28 cellular contexts compared by ENCODE assay signal in the genomic region with DNA sequence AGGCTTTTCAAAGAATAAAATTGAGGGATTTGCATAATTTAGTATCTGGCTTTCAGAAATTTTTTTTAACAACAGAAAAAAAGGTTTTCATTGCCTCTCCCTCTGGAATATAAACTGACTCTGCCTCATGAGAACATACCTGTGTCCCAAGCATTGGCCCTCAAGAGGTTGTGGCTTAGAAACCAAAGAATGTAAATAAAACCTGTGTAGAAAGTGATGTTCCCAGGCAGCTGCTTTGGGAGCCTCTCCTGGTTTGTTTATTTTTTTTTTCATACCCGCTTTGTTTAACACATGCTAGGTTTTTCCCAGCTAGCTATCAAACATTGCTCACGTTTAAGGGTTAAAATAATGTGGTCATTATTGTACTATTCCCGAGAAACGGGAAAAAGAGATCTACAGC. TPM values are rescaled to one million over a fixed set of nuclear protein-coding genes. Genes with fewer than 3 reads are reported as not detected.
A peak's percentile ranks its signal among the peaks of the same experiment; 100 is the strongest.
DNase-seq lines count a peak whose midpoint lies in the region; ATAC-seq lines count a peak whose summit lies in the region.
"Had no signal": no experiment of that assay in that cellular context is flagged by ENCODE, and none has a peak within 500 bp of the region (broad histone marks: within the 10 kb centered on the region; RNA-seq: fewer than 3 reads in every experiment).

No MANE protein-coding gene starts in this region.

- H3K4me3 Mint-ChIP-seq in activated T-helper 17 cell treated with anti-CD3 and anti-CD28 coated beads, Interleukin-2, amount 50 U/mL, for 72 hours, result no peak overlapping the region
- H3K4me3 Mint-ChIP-seq: CD8-positive, alpha-beta memory T cell; immature natural killer cell; T-helper 2 cell treated with Interferon-gamma antibody and Interleukin-4, amounts not matched to agents 5 μg/mL and 100 μg/mL, for 36 hours had no signal

- no peak overlapping the region for H3K9ac ChIP-seq in endocrine pancreas (ENCODE audit: control insufficient read depth, insufficient read depth, low read length)

- no peaks in the 10 kb centered on the region for H3K27me3 Mint-ChIP-seq in activated T-helper 17 cell treated with anti-CD3 and anti-CD28 coated beads, Interleukin-2, amount 50 U/mL, for 72 hours
- H3K27me3 Mint-ChIP-seq: activated CD4-positive, alpha-beta memory T cell treated with anti-CD3 and anti-CD28 coated beads for 36 hours had no signal

- peak overlapping the region; percentile 62 for H3K4me3 ChIP-seq in endocrine pancreas (ENCODE audit: control insufficient read depth, insufficient read depth, low read length)
- H3K4me3 ChIP-seq: smooth muscle cell had no signal

- no peaks in the 10 kb centered on the region for H3K9me3 ChIP-seq in endocrine pancreas (ENCODE audit: control insufficient read depth, low read length)

- peaks cover 14% of the 10 kb centered on the region for H3K4me1 ChIP-seq in endocrine pancreas (ENCODE audit: control insufficient read depth, insufficient read depth, low read length)

- H3K9me3 Mint-ChIP-seq in activated T-helper 17 cell treated with anti-CD3 and anti-CD28 coated beads, Interleukin-2, amount 50 U/mL, for 72 hours, result peaks cover 11% of the 10 kb centered on the region
- H3K9me3 Mint-ChIP-seq: activated CD4-positive, alpha-beta memory T cell treated with anti-CD3 and anti-CD28 coated beads for 36 hours had no signal

- peaks cover 29% of the 10 kb centered on the region for H3K4me1 Mint-ChIP-seq in activated T-helper 17 cell treated with anti-CD3 and anti-CD28 coated beads, Interleukin-2, amount 50 U/mL, for 72 hours

- H3K36me3 Mint-ChIP-seq in activated T-helper 17 cell treated with anti-CD3 and anti-CD28 coated beads, Interleukin-2, amount 50 U/mL, for 72 hours (ENCODE audit: low read depth), result no peaks in the 10 kb centered on the region

- DNase-seq in NCI-H1417 (lab: John Stamatoyannopoulos, UW), result peak in 2 of 3 experiments; percentile 58 to 65
- no peak for DNase-seq in NCI-H1417 treated with DMSO at 0.1 percent for 48 hours (lab: John Stamatoyannopoulos, UW)
- DNase-seq in COLO668 (lab: John Stamatoyannopoulos, UW; ENCODE audit: unreplicated experiment), result peak; percentile 51
- peak; percentile 52 for DNase-seq in NCI-H2171 (lab: John Stamatoyannopoulos, UW)
- no peak for DNase-seq in NCI-H1694 (lab: John Stamatoyannopoulos, UW)
- DNase-seq: activated CD4-positive, alpha-beta memory T cell treated with anti-CD3 and anti-CD28 coated beads for 36 hours; activated CD4-positive, CD25-positive, alpha-beta regulatory T cell treated with anti-CD3 and anti-CD28 coated beads, Interleukin-2, amount 50 U/mL, for 72 hours; activated naive CD4-positive, alpha-beta T cell treated with Interleukin-2 at 50 U/mL for 16 hours; caudate nucleus; CD8-positive, alpha-beta memory T cell; cortex of kidney; effector memory CD4-positive, alpha-beta T cell; erythroblast; GF-D8; hypothalamus; immature natural killer cell; Kasumi-1; NCI-H146; right cardiac atrium; SIG-M5; stimulated activated naive CD4-positive, alpha-beta T cell had no signal

- no peaks in the 10 kb centered on the region for H3K36me3 ChIP-seq in endocrine pancreas (ENCODE audit: control insufficient read depth, insufficient read depth, low read length)

- no peak for ATAC-seq in GM18511 (IDR thresholded peaks at IDR 0.05; ENCODE audit: unreplicated experiment)
- ATAC-seq in activated T-helper 17 cell treated with anti-CD3 and anti-CD28 coated beads, Interleukin-2, amount 50 U/mL, for 72 hours (replicated peaks), result no peak
- ATAC-seq: HCT116, left lobe of liver, right cardiac atrium had no signal

- no peaks in the 10 kb centered on the region for H3K27me3 ChIP-seq in endocrine pancreas (ENCODE audit: control insufficient read depth, insufficient read depth, low read length)

- no peak overlapping the region for H3K27ac Mint-ChIP-seq in activated T-helper 17 cell treated with anti-CD3 and anti-CD28 coated beads, Interleukin-2, amount 50 U/mL, for 72 hours
- H3K27ac Mint-ChIP-seq: activated CD4-positive, alpha-beta memory T cell treated with anti-CD3 and anti-CD28 coated beads for 36 hours; CD8-positive, alpha-beta memory T cell; immature natural killer cell; T-helper 2 cell treated with Interferon-gamma antibody and Interleukin-4, amounts not matched to agents 5 μg/mL and 100 μg/mL, for 36 hours had no signal

RNA-seq across cellular contexts. Expression of gene IFNAR2, which starts 40.5 kb away (rescaled TPM):
- 10 to 100 TPM; 34.6 to 35.4 TPM for total RNA-seq in activated T-helper 17 cell treated with anti-CD3 and anti-CD28 coated beads, Interleukin-2, amount 50 U/mL, for 72 hours

Comparison
In these comparisons a context has a peak if more than half of its experiments do, and no peak if none do; other contexts are left out.
1. DNase-seq: peak in NCI-H1417 (2 of 3), COLO668 (single experiment) and NCI-H2171 (single experiment); none in NCI-H1417 treated with DMSO at 0.1 percent for 48 hours (single experiment) and NCI-H1694 (single experiment).